ENCODE assay signal across 1 cellular context in the genomic region with DNA sequence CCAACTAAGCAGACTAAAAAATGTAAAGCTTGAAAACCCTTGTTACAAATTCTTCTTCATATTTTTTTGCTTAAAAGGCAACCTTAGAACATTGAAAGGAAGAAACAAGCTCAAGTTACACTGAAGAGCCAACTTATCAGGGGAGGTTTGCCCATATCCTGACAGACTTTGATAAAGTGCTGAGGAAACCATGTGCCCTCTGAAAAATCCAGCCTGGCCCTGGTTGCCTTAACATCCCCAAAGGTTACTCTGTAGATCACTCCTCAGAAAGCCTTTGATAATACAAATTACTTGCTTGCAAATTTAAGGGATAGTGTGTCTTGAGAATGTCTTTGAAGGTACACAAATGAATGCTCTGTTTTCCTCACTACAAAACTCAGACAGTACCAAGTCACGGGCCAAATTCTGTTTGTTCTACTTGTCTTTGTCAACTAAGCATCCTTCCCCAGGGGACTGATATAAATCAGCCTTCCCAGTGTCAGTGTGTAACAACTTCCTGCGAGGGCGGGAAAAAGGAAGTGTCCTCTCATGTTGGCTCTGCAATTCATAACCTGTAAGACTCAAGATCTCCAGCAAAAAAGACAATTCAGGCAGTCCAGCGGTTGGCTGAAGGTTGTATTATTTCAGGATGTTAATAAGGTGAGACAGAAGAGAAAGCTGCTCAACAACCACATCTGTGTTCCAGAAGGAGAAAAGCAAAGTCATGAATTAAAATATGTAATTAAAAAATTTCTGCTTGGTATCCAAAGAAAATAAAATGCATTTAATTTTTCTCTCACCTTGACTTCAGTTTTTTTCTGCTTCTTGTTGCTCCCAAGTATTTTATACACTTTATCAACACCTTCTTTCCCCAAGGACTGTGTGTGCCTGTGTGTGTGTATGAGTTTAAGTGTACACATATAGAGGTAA.
TF ChIP-seq lines count a peak whose summit lies in the region.

No MANE protein-coding gene starts in this region.

TF ChIP-seq in HCT116, 20 proteins besides CTCF, POLR2A, EP300 and RAD21 (continued from another document):
- TF ChIP-seq REST (IDR thresholded peaks at IDR 0.05; ENCODE audit: low read depth) (no peak), ELF1 (IDR thresholded peaks at IDR 0.05; ENCODE audit: borderline replicate concordance, low read depth) (no peak), ZFX (IDR thresholded peaks at IDR 0.05) (no peak), EGR1 (IDR thresholded peaks at IDR 0.05; ENCODE audit: low read depth) (no peak), SP1 (IDR thresholded peaks at IDR 0.05; ENCODE audit: low read depth) (no peak)
- TF ChIP-seq, protein P1, sequence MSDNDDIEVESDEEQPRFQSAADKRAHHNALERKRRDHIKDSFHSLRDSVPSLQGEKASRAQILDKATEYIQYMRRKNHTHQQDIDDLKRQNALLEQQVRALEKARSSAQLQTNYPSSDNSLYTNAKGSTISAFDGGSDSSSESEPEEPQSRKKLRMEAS (IDR thresholded peaks at IDR 0.05): no peak
